Comparison of ENCODE assay signal across 8 cellular contexts in the genomic region with DNA sequence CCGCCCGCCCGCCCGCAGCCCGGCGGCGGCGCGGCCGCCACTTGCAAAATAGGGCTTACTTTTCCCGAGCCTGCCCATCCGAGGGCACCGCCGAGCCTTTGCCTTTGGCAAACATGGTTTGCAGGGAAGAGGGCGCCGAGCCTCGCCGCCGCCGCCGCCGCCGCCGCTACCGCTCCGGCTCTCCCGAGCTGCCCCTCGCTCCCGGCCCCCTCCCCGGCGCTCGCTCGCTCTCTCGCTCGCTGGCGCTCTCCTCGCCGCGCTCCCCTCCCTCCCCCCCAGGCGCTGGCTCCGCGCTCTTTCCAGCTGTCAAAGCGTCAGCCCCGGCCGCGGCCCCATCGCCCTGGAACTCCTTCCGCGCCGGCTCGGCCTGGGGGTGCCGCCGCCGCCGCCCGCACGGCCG. TPM values are rescaled to one million over a fixed set of nuclear protein-coding genes. Genes with fewer than 3 reads are reported as not detected.
DNase-seq lines count a peak whose midpoint lies in the region; ATAC-seq and TF ChIP-seq lines count a peak whose summit lies in the region.

No MANE protein-coding gene starts in this region.

- peaks cover 5% of the 10 kb centered on the region for H3K36me3 ChIP-seq in mammary epithelial cell (ENCODE audit: insufficient read depth, low read length)

- H3K4me3 ChIP-seq in AG10803 (ENCODE audit: low read length) (peak overlapping the region; percentile 74), HFF-Myc (replicated peaks; ENCODE audit: low read depth, low read length) (peak overlapping the region; percentile 74), mammary epithelial cell (replicated peaks in 1 of 3; ENCODE audit: insufficient read depth in 1 of 3, low read depth in 2 of 3, low read length in 3 of 3) (peak overlapping the region in 2 of 3 experiments; percentile 45 to 68)

- peaks cover 68 to 70% of the 10 kb centered on the region in 2 donors for H3K4me1 Mint-ChIP-seq in natural killer cell treated with Interleukin-12 subunit alpha and Interleukin-12 subunit beta and Interleukin-15 and Interleukin-18, amount 100 ng/mL, for 72 hours (ENCODE audit: low read depth in 2 of 2)

- H3K9me3 Mint-ChIP-seq in natural killer cell treated with Interleukin-12 subunit alpha and Interleukin-12 subunit beta and Interleukin-15 and Interleukin-18, amount 100 ng/mL, for 72 hours, result no peaks in the 10 kb centered on the region

- H3K4me3 Mint-ChIP-seq in natural killer cell treated with Interleukin-12 subunit alpha and Interleukin-12 subunit beta and Interleukin-15 and Interleukin-18, amount 100 ng/mL, for 72 hours, result peak overlapping the region; percentile 38

- H3K27me3 Mint-ChIP-seq in natural killer cell treated with Interleukin-12 subunit alpha and Interleukin-12 subunit beta and Interleukin-15 and Interleukin-18, amount 100 ng/mL, for 72 hours, result no peaks in the 10 kb centered on the region

- no peaks in the 10 kb centered on the region for H4K20me1 ChIP-seq in mammary epithelial cell (ENCODE audit: insufficient read depth, low read length)

- H3K27me3 ChIP-seq in mammary epithelial cell (ENCODE audit: insufficient read depth, low read length), result no peaks in the 10 kb centered on the region

- DNase-seq in AG10803 (ENCODE audit: low read depth) (no peak), HFF-Myc (ENCODE audit: extremely low read depth, low read depth) (no peak), mammary epithelial cell (no peak), erythroblast (lab: John Stamatoyannopoulos, UW) (no peak), SK-N-DZ (ENCODE audit: low spot score) (no peak), GM19238 (ENCODE audit: insufficient read length, low spot score) (no peak)
- DNase-seq in natural killer cell treated with Interleukin-12 subunit alpha and Interleukin-12 subunit beta and Interleukin-15 and Interleukin-18, amount 100 ng/mL, for 72 hours (ENCODE audit: low spot score), result no peak
- DNase-seq in activated CD8-positive, alpha-beta memory T cell treated with anti-CD3 and anti-CD28 coated beads, Interleukin-2, amount 50 U/mL, for 4 hours, result no peak

- BruUV-seq in mammary epithelial cell (replicated peaks; lab: Mats Ljungman, UMichigan), result no TSS peak

- H3K79me2 ChIP-seq in mammary epithelial cell (ENCODE audit: insufficient read depth, low read length), result peaks cover 33% of the 10 kb centered on the region

- no peak for ATAC-seq in natural killer cell treated with Interleukin-12 subunit alpha and Interleukin-12 subunit beta and Interleukin-15 and Interleukin-18, amount 100 ng/mL, for 72 hours

- intact Hi-C loops in mammary epithelial cell (cut with micrococcal nuclease), result loop anchor here (5.0 to 10.0 kb wide), 4 partner anchors 131 to 396 kb away; a partner anchor contains a TSS

- H3K9ac ChIP-seq in mammary epithelial cell (ENCODE audit: insufficient read depth, low read length), result no peak overlapping the region

- TF ChIP-seq CTCF in AG10803 (conservative IDR thresholded peaks at IDR 0.05; ENCODE audit: low read length) (no peak), HFF-Myc (IDR thresholded peaks at IDR 0.05; ENCODE audit: low read depth, low read length, missing control alignments) (no peak), mammary epithelial cell (conservative IDR thresholded peaks at IDR 0.05 in 1 of 2, IDR thresholded peaks at IDR 0.05 in 1 of 2; ENCODE audit: extremely low read depth in 1 of 2, insufficient read depth in 1 of 2, low read depth in 1 of 2, low read length in 2 of 2) (no peak)

- H3K9me3 ChIP-seq in mammary epithelial cell (replicated peaks; ENCODE audit: insufficient read depth, low read length), result no peaks in the 10 kb centered on the region

- CTCF ChIA-PET in mammary epithelial cell (lab: Charles Lee; ENCODE audit: low non-redundant PET), result interaction anchor here (0.6 to 0.7 kb wide), 2 partner anchors 205 to 324 kb away, joined by 3 to 7 read pairs; no protein-coding TSS in a partner anchor

- in situ Hi-C loops in mammary epithelial cell (cut with MboI; ENCODE audit: low sequenced_read_pairs in 2 of 2), result loop anchor here in 1 of 2 donors (5.0 kb wide), 1 partner anchor 81 kb away; no protein-coding TSS in a partner anchor

- TF ChIP-seq POLR2A in erythroblast (IDR thresholded peaks at IDR 0.05; ENCODE audit: low read length), result no peak

- H3K27ac ChIP-seq in mammary epithelial cell (ENCODE audit: insufficient read depth, low read depth, low read length), result no peak overlapping the region

- no peak overlapping the region for H3K4me2 ChIP-seq in mammary epithelial cell (ENCODE audit: insufficient read depth, low read depth, low read length)

- H2AFZ ChIP-seq in mammary epithelial cell (ENCODE audit: low read depth, low read length), result no peak overlapping the region

- no peak overlapping the region for H3K27ac Mint-ChIP-seq in natural killer cell treated with Interleukin-12 subunit alpha and Interleukin-12 subunit beta and Interleukin-15 and Interleukin-18, amount 100 ng/mL, for 72 hours

- H3K4me1 ChIP-seq in mammary epithelial cell (ENCODE audit: insufficient read depth, low read length), result peaks cover 49% of the 10 kb centered on the region

- H3K36me3 Mint-ChIP-seq in natural killer cell treated with Interleukin-12 subunit alpha and Interleukin-12 subunit beta and Interleukin-15 and Interleukin-18, amount 100 ng/mL, for 72 hours, result peaks cover 22% of the 10 kb centered on the region

- dilution Hi-C loops in mammary epithelial cell (cut with HindIII; ENCODE audit: low sequenced_read_pairs), result no loop called here

- WGBS in mammary epithelial cell (ENCODE audit: low coverage, missing lambda C conversion rate), result no CpG with 5 or more reads among the region's 58 CpGs

RNA-seq across cellular contexts. Expression of a gene that starts 0.3 kb away (rescaled TPM):
- 10 to 100 TPM; 30.5 to 30.6 TPM for total RNA-seq in mammary epithelial cell
- 23.7 TPM for polyA plus RNA-seq in mammary epithelial cell
- polyA minus RNA-seq in mammary epithelial cell, result 42.6 TPM
- 10 to 100 TPM; 59.0 to 92.1 TPM for total RNA-seq in natural killer cell treated with Interleukin-12 subunit alpha and Interleukin-12 subunit beta and Interleukin-15 and Interleukin-18, amount 100 ng/mL, for 72 hours
- polyA plus RNA-seq in SK-N-DZ (2014; cell fraction: cytosol; rRNA removed), result 54.5 and 58.7 TPM in 2 replicates
- 32.9 and 34.1 TPM in 2 replicates for polyA plus RNA-seq in SK-N-DZ (2014; cell fraction: nucleus; rRNA removed)
